Comparison of ENCODE assay signal across 13 cellular contexts in genomic region chr2:45184606-45185005, GRCh38.
DNase-seq lines count a peak whose midpoint lies in the region; ATAC-seq and TF ChIP-seq lines count a peak whose summit lies in the region.
"Had no signal": no experiment of that assay in that cellular context is flagged by ENCODE, and none has a peak within 500 bp of the region (broad histone marks: within the 10 kb centered on the region; RNA-seq: fewer than 3 reads in every experiment).

No MANE protein-coding gene starts in this region.

- ATAC-seq in SK-N-SH treated with all-trans-retinoic acid at 6 μM for 48 hours = peak; percentile 56
- no peak for ATAC-seq in GM21786 (IDR thresholded peaks at IDR 0.05; ENCODE audit: unreplicated experiment)
- no peak for ATAC-seq in HG02798 (IDR thresholded peaks at IDR 0.05; ENCODE audit: poor library complexity, unreplicated experiment)

- H3K27ac ChIP-seq in effector memory CD4-positive, alpha-beta T cell (ENCODE audit: insufficient read depth, low read length, poor library complexity, severe bottlenecking) = no peak overlapping the region

- no peaks in the 10 kb centered on the region for H3K4me1 ChIP-seq in effector memory CD4-positive, alpha-beta T cell (ENCODE audit: control insufficient read depth, insufficient read depth, low read length, poor library complexity, severe bottlenecking)

- DNase-seq in HK-2 (ENCODE audit: unreplicated experiment) (peak; percentile 31), fibroblast of the aortic adventitia (ENCODE audit: low read depth) (peak; percentile 75), NOMO-1 (lab: John Stamatoyannopoulos, UW; ENCODE audit: unreplicated experiment in 2 of 2) (no peak)
- DNase-seq in effector memory CD4-positive, alpha-beta T cell = no peak
- DNase-seq: activated effector memory CD4-positive, alpha-beta T cell treated with anti-CD3 and anti-CD28 coated beads, Interleukin-2, amount 50 U/mL, for 16 hours; KG1; NCI-H187; NCI-H69; Right ventricle myocardium superior; small intestine had no signal

- no peak overlapping the region for H3K4me3 ChIP-seq in fibroblast of the aortic adventitia (ENCODE audit: low read depth, low read length)
- H3K4me3 ChIP-seq in effector memory CD4-positive, alpha-beta T cell (ENCODE audit: insufficient read depth, low read depth, low read length, poor library complexity, severe bottlenecking) = no peak overlapping the region

- TF ChIP-seq CTCF in fibroblast of the aortic adventitia (IDR thresholded peaks at IDR 0.05; ENCODE audit: insufficient read depth, low read length) = no peak

- H3K9me3 ChIP-seq in effector memory CD4-positive, alpha-beta T cell (ENCODE audit: control insufficient read depth, low read length) = no peaks in the 10 kb centered on the region

- no peaks in the 10 kb centered on the region for H3K36me3 ChIP-seq in effector memory CD4-positive, alpha-beta T cell (ENCODE audit: control insufficient read depth, insufficient read depth, low read length)

- H3K27me3 ChIP-seq in effector memory CD4-positive, alpha-beta T cell (replicated peaks; ENCODE audit: control insufficient read depth, insufficient read depth, low read length, poor library complexity, severe bottlenecking) = no peaks in the 10 kb centered on the region

TF ChIP-seq in SK-N-SH treated with all-trans-retinoic acid at 6 μM for 48 hours, 23 proteins besides CTCF, POLR2A, EP300 and RAD21:
- TF ChIP-seq ZNF8 (CRISPR knock-in tag; IDR thresholded peaks at IDR 0.05) = no peak
- no peak for TF ChIP-seq ARNTL (CRISPR knock-in tag; IDR thresholded peaks at IDR 0.05; ENCODE audit: borderline replicate concordance, low read depth)
- TF ChIP-seq PPARA (CRISPR knock-in tag; IDR thresholded peaks at IDR 0.05; ENCODE audit: borderline replicate concordance) = no peak
TF ChIP-seq in SK-N-SH treated with all-trans-retinoic acid at 6 μM for 48 hours: peak in this region for 0.

Comparison
In these comparisons a context has a peak if more than half of its experiments do, and no peak if none do; other contexts are left out.
1. DNase-seq: peak in HK-2 (single experiment) and fibroblast of the aortic adventitia (single experiment); none in effector memory CD4-positive, alpha-beta T cell (0 of 3) and NOMO-1 (0 of 2).